In genomic region chr7:4172883-4173282, GRCh38 we compare ENCODE assay signal across 28 cellular contexts.
DNase-seq lines count a peak whose midpoint lies in the region; ATAC-seq, FAIRE-seq and TF ChIP-seq lines count a peak whose summit lies in the region.
"Had no signal": no experiment of that assay in that cellular context is flagged by ENCODE, and none has a peak within 500 bp of the region (broad histone marks: within the 10 kb centered on the region; RNA-seq: fewer than 3 reads in every experiment).

No MANE protein-coding gene starts in this region.

- H3K4me1 ChIP-seq in H1 (replicated peaks in 1 of 4; ENCODE audit: control insufficient read depth in 3 of 4, insufficient read depth in 4 of 4, low read length in 3 of 4) (no peaks in the 10 kb centered on the region), neural progenitor cell (peaks cover 7% of the 10 kb centered on the region), PC-9 (replicated peaks; ENCODE audit: insufficient read depth) (no peaks in the 10 kb centered on the region; the same call in 1 of the 2 replicates)
- H3K4me1 ChIP-seq: BE2C, BLaER1 had no signal

- intact Hi-C loops in Right ventricle myocardium inferior (cut with DNase I) = no loop called here
- intact Hi-C loops in left cardiac atrium (cut with DNase I) = no loop called here
- intact Hi-C loops in PC-9 (cut with micrococcal nuclease; ENCODE audit: unreplicated experiment) = no loop called here

- H3K27me3 ChIP-seq in H1 (replicated peaks in 1 of 4; ENCODE audit: control insufficient read depth in 3 of 4, extremely low read depth in 1 of 4, insufficient read depth in 3 of 4, low read length in 3 of 4) = no peaks in the 10 kb centered on the region
- no peaks in the 10 kb centered on the region for H3K27me3 ChIP-seq in neural progenitor cell
- peaks cover 98% of the 10 kb centered on the region for H3K27me3 ChIP-seq in PC-9 (ENCODE audit: insufficient read depth, low read depth)
- H3K27me3 ChIP-seq: BE2C, BLaER1 had no signal

- no peak overlapping the region for H3K9ac ChIP-seq in H1 (replicated peaks in 1 of 4; ENCODE audit: extremely low read depth in 1 of 4, low read depth in 3 of 4, low read length in 3 of 4)
- H3K9ac ChIP-seq in neural progenitor cell = no peak overlapping the region
- H3K9ac ChIP-seq: BLaER1 had no signal

- H2AK5ac ChIP-seq in H1 (ENCODE audit: low read depth, low read length) = no peak overlapping the region

- H3K4me3 Mint-ChIP-seq in neural progenitor cell = no peak overlapping the region
- H3K4me3 Mint-ChIP-seq in activated CD4-positive, alpha-beta T cell treated with anti-CD3 and anti-CD28 coated beads, Interleukin-2, amount 10 ng/mL, durations not matched to agents 7 days and 5 days = no peak overlapping the region
- H3K4me3 Mint-ChIP-seq: CD14-positive monocyte; CD4-positive, alpha-beta memory T cell; CD4-positive, CD25-positive, alpha-beta regulatory T cell; CD8-positive, alpha-beta memory T cell had no signal

- TF ChIP-seq CTCF in H1 (IDR thresholded peaks at IDR 0.05; ENCODE audit: control extremely low read depth in 1 of 3, insufficient read depth in 1 of 3, low read depth in 1 of 3, low read length in 3 of 3) (no peak), neural progenitor cell (IDR thresholded peaks at IDR 0.05) (no peak), PC-9 (conservative IDR thresholded peaks at IDR 0.05) (no peak)

- H2AFZ ChIP-seq in H1 (ENCODE audit: low read length) = no peak overlapping the region
- no peak overlapping the region for H2AFZ ChIP-seq in neural progenitor cell (replicated peaks)
- H2AFZ ChIP-seq in PC-9 = no peak overlapping the region

- CTCF ChIA-PET in H1 (lab: Charles Lee; ENCODE audit: partially characterized antibody) (interaction anchor here (1.3 kb wide), 1 partner anchor 8 kb away, joined by 3 read pairs; no protein-coding TSS in a partner anchor), PC-9 (lab: Charles Lee) (no interaction called here)
- CTCF ChIA-PET in activated CD4-positive, alpha-beta T cell treated with anti-CD3 and anti-CD28 coated beads, Interleukin-2, amount 10 ng/mL, durations not matched to agents 7 days and 5 days (lab: Charles Lee) = no interaction called here

- no peak overlapping the region for H2BK5ac ChIP-seq in H1 (ENCODE audit: low read depth, low read length)

- no peak overlapping the region for H2BK12ac ChIP-seq in H1 (ENCODE audit: low read depth, low read length)

- no peak overlapping the region for H3K56ac ChIP-seq in H1 (replicated peaks; ENCODE audit: insufficient read length, low read depth, low read length)

- H2BK20ac ChIP-seq in H1 (ENCODE audit: low read length) = no peak overlapping the region

- H3F3A ChIP-seq in neural progenitor cell (ENCODE audit: low read depth) (no peaks in the 10 kb centered on the region), PC-9 (ENCODE audit: insufficient read depth, low read depth) (no peaks in the 10 kb centered on the region)

- ATAC-seq in Right ventricle myocardium inferior (no peak), left cardiac atrium (no peak)
- no peak for ATAC-seq in activated CD4-positive, CD25-positive, alpha-beta regulatory T cell treated with anti-CD3 and anti-CD28 coated beads, Interleukin-2, amount 50 U/mL, for 24 hours
- ATAC-seq: GM12878 had no signal

- H3K9me2 ChIP-seq in PC-9 (ENCODE audit: insufficient read depth) = no peaks in the 10 kb centered on the region

- TF ChIP-seq EP300 in H1 (IDR thresholded peaks at IDR 0.05; ENCODE audit: borderline replicate concordance in 1 of 2, low read depth in 2 of 2, low read length in 2 of 2) = no peak

- 86% methylated on average over 12 of the region's 12 CpGs; no CpG with 5 or more reads in 1 of the 2 experiments for WGBS in H1 (ENCODE audit: extremely low coverage in 1 of 2, insufficient coverage in 1 of 2, insufficient read length in 1 of 2, insufficient replicate concordance in 2 of 2, low coverage in 1 of 2, low lambda C conversion rate in 2 of 2, missing lambda C conversion rate in 1 of 2), 2 experiments

- peak overlapping the region; percentile 65 for H3K27ac Mint-ChIP-seq in neural progenitor cell
- no peak overlapping the region for H3K27ac Mint-ChIP-seq in activated CD4-positive, alpha-beta T cell treated with anti-CD3 and anti-CD28 coated beads, Interleukin-2, amount 10 ng/mL, durations not matched to agents 7 days and 5 days
- H3K27ac Mint-ChIP-seq: CD14-positive monocyte; CD4-positive, alpha-beta memory T cell; CD4-positive, CD25-positive, alpha-beta regulatory T cell had no signal

- H3K4me3 ChIP-seq in H1 (ENCODE audit: extremely low read depth in 1 of 4, insufficient read depth in 2 of 4, low read depth in 3 of 4, low read length in 4 of 4) (no peak overlapping the region), neural progenitor cell (no peak overlapping the region), PC-9 (no peak overlapping the region)
- H3K4me3 ChIP-seq: BLaER1, GM12878 had no signal

- no peak overlapping the region for H2BK120ac ChIP-seq in H1 (replicated peaks; ENCODE audit: low read depth, low read length)

- no TSS peak for BruUV-seq in PC-9 (replicated peaks; lab: Mats Ljungman, UMichigan)

- no peak overlapping the region for H3K14ac ChIP-seq in H1 (ENCODE audit: insufficient read length)

- no peaks in the 10 kb centered on the region for H3K79me2 ChIP-seq in H1 (ENCODE audit: control insufficient read depth in 1 of 2, insufficient read depth in 2 of 2, low read length in 2 of 2)
- no peaks in the 10 kb centered on the region for H3K79me2 ChIP-seq in neural progenitor cell (ENCODE audit: low read depth)
- H3K79me2 ChIP-seq in PC-9 (ENCODE audit: low read depth) = no peaks in the 10 kb centered on the region

- H3K18ac ChIP-seq in H1 (ENCODE audit: extremely low read depth, low read length) = no peak overlapping the region

- H3K23ac ChIP-seq in H1 (ENCODE audit: insufficient read length) = no peak overlapping the region

- H3K23me2 ChIP-seq in H1 (ENCODE audit: low read depth, low read length) = no peaks in the 10 kb centered on the region

- no peak overlapping the region for H4K91ac ChIP-seq in H1 (replicated peaks; ENCODE audit: insufficient read length, low read length)

- H3K4me2 ChIP-seq in H1 (ENCODE audit: insufficient read depth in 1 of 2, low read depth in 2 of 2, low read length in 2 of 2) = no peak overlapping the region
- H3K4me2 ChIP-seq in neural progenitor cell = no peak overlapping the region
- H3K4me2 ChIP-seq in PC-9 = no peak overlapping the region
- H3K4me2 ChIP-seq: BLaER1 had no signal

- peaks cover 2% of the 10 kb centered on the region for H3K9me3 Mint-ChIP-seq in neural progenitor cell
- H3K9me3 Mint-ChIP-seq in activated CD4-positive, alpha-beta T cell treated with anti-CD3 and anti-CD28 coated beads, Interleukin-2, amount 10 ng/mL, durations not matched to agents 7 days and 5 days = no peaks in the 10 kb centered on the region

- H3K79me1 ChIP-seq in H1 (ENCODE audit: low read depth, low read length) = no peaks in the 10 kb centered on the region

- H4K20me1 ChIP-seq in H1 (replicated peaks in 1 of 2; ENCODE audit: control insufficient read depth in 1 of 2, insufficient read depth in 2 of 2, low read length in 2 of 2) (no peaks in the 10 kb centered on the region), neural progenitor cell (ENCODE audit: low read depth) (no peaks in the 10 kb centered on the region), PC-9 (ENCODE audit: insufficient read depth) (no peaks in the 10 kb centered on the region; the same call in 1 of the 2 replicates)
- H4K20me1 ChIP-seq: BLaER1 had no signal

- H2BK15ac ChIP-seq in H1 (ENCODE audit: low read length) = 0 out of 2 replicates have a peak overlapping the region, but pooled peaks have one; percentile 46

- H3K36me3 Mint-ChIP-seq in neural progenitor cell = peaks cover 10% of the 10 kb centered on the region
- no peaks in the 10 kb centered on the region for H3K36me3 Mint-ChIP-seq in activated CD4-positive, alpha-beta T cell treated with anti-CD3 and anti-CD28 coated beads, Interleukin-2, amount 10 ng/mL, durations not matched to agents 7 days and 5 days (ENCODE audit: low read depth)
- H3K36me3 Mint-ChIP-seq: CD14-positive monocyte; CD4-positive, alpha-beta memory T cell; CD4-positive, CD25-positive, alpha-beta regulatory T cell; CD8-positive, alpha-beta memory T cell had no signal

- H3K4me1 Mint-ChIP-seq in neural progenitor cell = peaks cover 19% of the 10 kb centered on the region
- no peaks in the 10 kb centered on the region for H3K4me1 Mint-ChIP-seq in activated CD4-positive, alpha-beta T cell treated with anti-CD3 and anti-CD28 coated beads, Interleukin-2, amount 10 ng/mL, durations not matched to agents 7 days and 5 days
- H3K4me1 Mint-ChIP-seq: CD14-positive monocyte; CD4-positive, alpha-beta memory T cell; CD4-positive, CD25-positive, alpha-beta regulatory T cell; CD8-positive, alpha-beta memory T cell had no signal

- H4K8ac ChIP-seq in H1 (ENCODE audit: extremely low read depth, insufficient read depth, low read length) = no peak overlapping the region

- FAIRE-seq in H1 (lab: Jason Lieb, UNC) = no peak
- FAIRE-seq: A204.1, GM12878, GM12892, GM18507 had no signal

- POLR2A ChIA-PET in H1 (lab: Charles Lee; ENCODE audit: partially characterized antibody) (no interaction called here), PC-9 (lab: Charles Lee; ENCODE audit: unreplicated experiment) (no interaction called here)
- POLR2A ChIA-PET in activated CD4-positive, alpha-beta T cell treated with anti-CD3 and anti-CD28 coated beads, Interleukin-2, amount 10 ng/mL, durations not matched to agents 7 days and 5 days (lab: Charles Lee) = no interaction called here

- no peak overlapping the region for H4K5ac ChIP-seq in H1 (ENCODE audit: insufficient read length, low read depth, low read length)

- H3K36me3 ChIP-seq in H1 (ENCODE audit: control insufficient read depth in 2 of 4, insufficient read depth in 4 of 4, low read length in 3 of 4) (no peaks in the 10 kb centered on the region), neural progenitor cell (no peaks in the 10 kb centered on the region), PC-9 (ENCODE audit: low read depth) (no peaks in the 10 kb centered on the region)
- H3K36me3 ChIP-seq: BE2C, BLaER1 had no signal

- TF ChIP-seq RAD21 in H1 (IDR thresholded peaks at IDR 0.05 in 1 of 2, conservative IDR thresholded peaks at IDR 0.05 in 1 of 2; ENCODE audit: low read depth in 2 of 2, low read length in 2 of 2) = no peak

- DNase-seq in Right ventricle myocardium inferior (ENCODE audit: missing footprints) = peak; percentile 63
- DNase-seq in left cardiac atrium = no peak
- DNase-seq in H1 (ENCODE audit: low read depth in 1 of 2, low spot score in 2 of 2) = no peak
- no peak for DNase-seq in neural progenitor cell (ENCODE audit: low spot score)
- DNase-seq in activated CD4-positive, alpha-beta T cell treated with anti-CD3 and anti-CD28 coated beads, Interleukin-2, amount 10 ng/mL, durations not matched to agents 7 days and 5 days = no peak
- DNase-seq in PC-9 = no peak
- DNase-seq: 8988T; ACHN; BE2C; C1 segment of cervical spinal cord; CD4-positive, alpha-beta memory T cell; CD4-positive, CD25-positive, alpha-beta regulatory T cell; CD8-positive, alpha-beta memory T cell; COR-L47; DMS 273 treated with DMSO at 0.1 percent for 48 hours; DMS153; DMS53; DMS79; DND-41; EL; GDM1 had no signal

- H3K9me3 ChIP-seq in H1 (ENCODE audit: insufficient read depth in 2 of 2, low read depth in 1 of 2, low read length in 1 of 2) = peaks cover 7 to 9% of the 10 kb centered on the region in 2 experiments; a peak in 3 of 4 replicates
- no peaks in the 10 kb centered on the region for H3K9me3 ChIP-seq in neural progenitor cell (ENCODE audit: low read depth)
- H3K9me3 ChIP-seq in PC-9 (ENCODE audit: insufficient read depth, low read depth) = no peaks in the 10 kb centered on the region
- H3K9me3 ChIP-seq: BLaER1 had no signal

- no peak for TF ChIP-seq POLR2A in H1 (IDR thresholded peaks at IDR 0.05; ENCODE audit: control extremely low read depth in 1 of 2, low read depth in 2 of 2, low read length in 2 of 2)

- H3K4ac ChIP-seq in H1 (replicated peaks; ENCODE audit: insufficient read length, low read depth, low read length) = no peak overlapping the region

- peaks cover 4% of the 10 kb centered on the region for H3K27me3 Mint-ChIP-seq in neural progenitor cell (ENCODE audit: insufficient read depth, low read depth)
- no peaks in the 10 kb centered on the region for H3K27me3 Mint-ChIP-seq in activated CD4-positive, alpha-beta T cell treated with anti-CD3 and anti-CD28 coated beads, Interleukin-2, amount 10 ng/mL, durations not matched to agents 7 days and 5 days
- H3K27me3 Mint-ChIP-seq: CD4-positive, alpha-beta memory T cell; CD4-positive, CD25-positive, alpha-beta regulatory T cell had no signal

- H3K27ac ChIP-seq in H1 (ENCODE audit: low read depth, low read length) = no peak overlapping the region
- no peak overlapping the region for H3K27ac ChIP-seq in neural progenitor cell
- H3K27ac ChIP-seq in PC-9 = no peak overlapping the region
- H3K27ac ChIP-seq: BLaER1 had no signal
